4 cellular contexts compared by ENCODE assay signal in genomic region chr21:10547868-10548267, GRCh38. TPM values are rescaled to one million over a fixed set of nuclear protein-coding genes. Genes with fewer than 3 reads are reported as not detected.
"Had no signal": no experiment of that assay in that cellular context is flagged by ENCODE, and none has a peak within 500 bp of the region (broad histone marks: within the 10 kb centered on the region; RNA-seq: fewer than 3 reads in every experiment).

No MANE protein-coding gene starts in this region.

RNA-seq across cellular contexts. Expression of gene TPTE, which starts 26.5 kb away (rescaled TPM):
- total RNA-seq: HepG2, HT-29, IMR-90 had no signal
- polyA plus RNA-seq: HepG2, IgD-negative memory B cell, IMR-90 had no signal
